ENCODE assay signal across 11 cellular contexts in genomic region chr17:7130626-7131467, GRCh38. TPM values are rescaled to one million over a fixed set of nuclear protein-coding genes. Genes with fewer than 3 reads are reported as not detected.
DNase-seq lines count a peak whose midpoint lies in the region; ATAC-seq and TF ChIP-seq lines count a peak whose summit lies in the region.
"Had no signal": no experiment of that assay in that cellular context is flagged by ENCODE, and none has a peak within 500 bp of the region (broad histone marks: within the 10 kb centered on the region; RNA-seq: fewer than 3 reads in every experiment).

No MANE protein-coding gene starts in this region.

- peaks cover 0 to 12% (median 7%) of the 10 kb centered on the region in 3 donors for H3K27me3 ChIP-seq in gastrocnemius medialis

- in situ Hi-C loops in gastrocnemius medialis (cut with MboI; ENCODE audit: low sequenced_read_pairs in 4 of 4): loop anchor here in 1 of 4 donors (5.0 kb wide), 1 partner anchor 79 kb away; no protein-coding TSS in a partner anchor

- no peak for TF ChIP-seq CTCF in gastrocnemius medialis (IDR thresholded peaks at IDR 0.05 in 4 of 5, conservative IDR thresholded peaks at IDR 0.05 in 1 of 5)

- no peaks in the 10 kb centered on the region for H3K9me3 ChIP-seq in gastrocnemius medialis

- peak overlapping the region in 1 of 4 donors; percentile 18 for H3K4me3 ChIP-seq in gastrocnemius medialis

- no peak overlapping the region for H3K27ac ChIP-seq in gastrocnemius medialis

- ATAC-seq in left ventricle myocardium superior (peak; percentile 58), gastrocnemius medialis (no peak), GM21360 (IDR thresholded peaks at IDR 0.05; ENCODE audit: unreplicated experiment) (no peak)

- no peak for TF ChIP-seq POLR2A in gastrocnemius medialis (IDR thresholded peaks at IDR 0.05)

- intact Hi-C loops in left ventricle myocardium superior (cut with micrococcal nuclease) (no loop called here), gastrocnemius medialis (cut with DNase I; ENCODE audit: low total_unique reads) (no loop called here)

- H3K36me3 ChIP-seq in gastrocnemius medialis: no peaks in the 10 kb centered on the region

- no peaks in the 10 kb centered on the region for H3K4me1 ChIP-seq in gastrocnemius medialis

- DNase-seq in NCI-H1436 (lab: John Stamatoyannopoulos, UW) (peak; percentile 36), NCI-H1436 treated with DMSO at 0.1 percent for 48 hours (lab: John Stamatoyannopoulos, UW) (no peak), NCI-H226 (peak; percentile 45), left ventricle myocardium superior (no peak), gastrocnemius medialis (peak; percentile 11 to 17), HK-2 (ENCODE audit: unreplicated experiment) (no peak), NCI-H187 (lab: John Stamatoyannopoulos, UW) (no peak)
- DNase-seq: NCI-H2081; stimulated activated CD4-positive, alpha-beta T cell treated with anti-CD3 and anti-CD28 coated beads, Interleukin-1b, Interleukin-23, amount 100 ng/mL, for 48 hours had no signal

RNA-seq across cellular contexts. Expression of gene ASGR2, which starts 16.2 kb away (rescaled TPM):
- 0.30 TPM for total RNA-seq in left ventricle myocardium superior
- total RNA-seq in gastrocnemius medialis: 1 to 10 TPM in 2 of 4 donors, not detected in 2; 1.6 to 2.2 TPM
- total RNA-seq: fibroblast of villous mesenchyme had no signal

RNA-seq across cellular contexts. Expression of gene ASGR1, which starts 48.3 kb away (rescaled TPM):
- 0.30 TPM for total RNA-seq in left ventricle myocardium superior
- total RNA-seq in gastrocnemius medialis: 1 to 10 TPM in 1 of 4 donors, under 1 TPM in 1, not detected in 2; 0.81 to 1.8 TPM

RNA-seq across cellular contexts. Expression of gene CLEC10A, which starts 50.8 kb away (rescaled TPM):
- total RNA-seq in left ventricle myocardium superior (4.4 TPM), gastrocnemius medialis (1 to 10 TPM in 3 of 4 donors, not detected in 1; 1.3 to 2.8 (median 2.3) TPM)
- total RNA-seq: fibroblast of villous mesenchyme had no signal

Comparison
In these comparisons a context has a peak if more than half of its experiments do, and no peak if none do; other contexts are left out.
1. DNase-seq: peak in NCI-H1436 (single experiment), NCI-H226 (single experiment) and gastrocnemius medialis (2 of 2); none in NCI-H1436 treated with DMSO at 0.1 percent for 48 hours (single experiment), left ventricle myocardium superior (single experiment), HK-2 (single experiment) and NCI-H187 (0 of 2).